ENCODE assay signal across 9 cellular contexts in genomic region chr18:47932170-47932569, GRCh38. TPM values are rescaled to one million over a fixed set of nuclear protein-coding genes. Genes with fewer than 3 reads are reported as not detected.
DNase-seq lines count a peak whose midpoint lies in the region; ATAC-seq, FAIRE-seq and TF ChIP-seq lines count a peak whose summit lies in the region.
"Had no signal": no experiment of that assay in that cellular context is flagged by ENCODE, and none has a peak within 500 bp of the region (broad histone marks: within the 10 kb centered on the region; RNA-seq: fewer than 3 reads in every experiment).

No MANE protein-coding gene starts in this region.

- no peak for TF ChIP-seq RAD21 in K562 (CRISPR knock-in tag; conservative IDR thresholded peaks at IDR 0.05 in 1 of 2, IDR thresholded peaks at IDR 0.05 in 1 of 2)

- H3K27me3 ChIP-seq in HUES64 (ENCODE audit: insufficient read depth, low read length) (no peaks in the 10 kb centered on the region), K562 (ENCODE audit: control insufficient read depth in 2 of 2, insufficient read depth in 2 of 2, low read length in 2 of 2) (no peaks in the 10 kb centered on the region)
- H3K27me3 ChIP-seq: esophagus squamous epithelium had no signal

- whole genome bisulfite sequencing in HUES64 = 89% methylated on average over 9 of the region's 9 CpGs
- WGBS in K562 (ENCODE audit: insufficient coverage, low coverage, missing lambda C conversion rate) = 70% methylated on average over 9 of the region's 9 CpGs

- in situ Hi-C loops in K562 (cut with MboI) = no loop called here

- peak overlapping the region; percentile 100; the same call in 1 of the 2 replicates for H3K27ac ChIP-seq in HUES64 (ENCODE audit: low read depth, low read length)
- peak overlapping the region; percentile 91 for H3K27ac ChIP-seq in K562 (ENCODE audit: extremely low read depth, low read depth, low read length)

- ATAC-seq in K562 (no peak), natural killer cell (no peak), GM21825 (IDR thresholded peaks at IDR 0.05; ENCODE audit: unreplicated experiment) (no peak), HG03520 (IDR thresholded peaks at IDR 0.05; ENCODE audit: unreplicated experiment) (no peak), HG02588 (IDR thresholded peaks at IDR 0.05; ENCODE audit: unreplicated experiment) (no peak)

- peak overlapping the region; percentile 80 for H3K4me3 Mint-ChIP-seq in natural killer cell

- DNase-seq in CD1c-positive myeloid dendritic cell (ENCODE audit: extremely low spot score) = peak; percentile 41
- DNase-seq in K562 (ENCODE audit: extremely low read depth in 1 of 4, low spot score in 3 of 4) = no peak
- no peak for DNase-seq in natural killer cell
- no peak for DNase-seq in H54 (ENCODE audit: insufficient read length, low spot score)
- DNase-seq: esophagus squamous epithelium had no signal

- peaks cover 0 to 3% of the 10 kb centered on the region in 2 donors for H3K27me3 Mint-ChIP-seq in natural killer cell (ENCODE audit: low read depth in 2 of 2)

- H3K27ac Mint-ChIP-seq in natural killer cell = peak overlapping the region; percentile 76 to 94

- no TSS peak for BruUV-seq in K562 (replicated peaks; lab: Mats Ljungman, UMichigan)

- TF ChIP-seq CTCF in K562 (IDR thresholded peaks at IDR 0.05 in 2 of 3, conservative IDR thresholded peaks at IDR 0.05 in 1 of 3; ENCODE audit: insufficient read depth in 2 of 3, low read depth in 1 of 3, low read length in 3 of 3) (no peak), natural killer cell (IDR thresholded peaks at IDR 0.05) (no peak)

- H3K79me2 ChIP-seq in K562 (ENCODE audit: control insufficient read depth, insufficient read depth, low read length) = peaks cover 29% of the 10 kb centered on the region

- FAIRE-seq in K562 (lab: Jason Lieb, UNC) = no peak
- no peak for FAIRE-seq in H54 (lab: Jason Lieb, UNC)

- H3K9ac ChIP-seq in HUES64 (ENCODE audit: low read depth, low read length) (peak overlapping the region; percentile 96), K562 (ENCODE audit: insufficient read depth in 1 of 2, low read depth in 2 of 2, low read length in 2 of 2) (peak overlapping the region in 1 of 2 experiments; percentile 76; a peak in 3 of 4 replicates)

- peak overlapping the region; percentile 78 for H3K4me2 ChIP-seq in K562 (ENCODE audit: insufficient read depth, low read length)

- H3K36me3 ChIP-seq in HUES64 (ENCODE audit: insufficient read depth, low read length) = no peaks in the 10 kb centered on the region
- no peaks in the 10 kb centered on the region; the same call in 2 of the 3 replicates for H3K36me3 ChIP-seq in K562 (ENCODE audit: control insufficient read depth, insufficient read depth, low read length)
- H3K36me3 ChIP-seq: esophagus squamous epithelium had no signal

- TF ChIP-seq POLR2A in K562 (conservative IDR thresholded peaks at IDR 0.05) = no peak
- no peak for TF ChIP-seq POLR2A in H54 (IDR thresholded peaks at IDR 0.05; ENCODE audit: low read depth, low read length)

- peak overlapping the region; percentile 94 for H3K4me3 ChIP-seq in HUES64 (ENCODE audit: low read length)
- 0 out of 2 replicates have a peak overlapping the region, but pooled peaks have one; percentile 92 for H3K4me3 ChIP-seq in K562

- no peaks in the 10 kb centered on the region for H3K9me3 ChIP-seq in HUES64 (ENCODE audit: insufficient read depth, low read depth, low read length)
- no peaks in the 10 kb centered on the region for H3K9me3 ChIP-seq in K562 (replicated peaks; ENCODE audit: control insufficient read depth, insufficient read depth, low read depth, low read length)
- H3K9me3 ChIP-seq: esophagus squamous epithelium had no signal

- CTCF ChIA-PET in K562 (lab: Yijun Ruan, JAX; ENCODE audit: low intra/inter-chr PET ratio) = interaction anchor here (0.7 to 2.2 kb wide), 3 partner anchors 65 to 92 kb away, joined by 3 to 7 read pairs (median 4); no protein-coding TSS in a partner anchor

- peaks cover 33 to 36% of the 10 kb centered on the region in 2 donors for H3K4me1 Mint-ChIP-seq in natural killer cell

- POLR2A ChIA-PET in K562 (lab: Yijun Ruan, JAX) = no interaction called here

- H3K36me3 Mint-ChIP-seq in natural killer cell = no peaks in the 10 kb centered on the region

- H4K20me1 ChIP-seq in K562 (replicated peaks; ENCODE audit: control insufficient read depth, insufficient read depth, low read length) = no peaks in the 10 kb centered on the region

- H2AFZ ChIP-seq in K562 (ENCODE audit: low read depth, low read length) = peak overlapping the region; percentile 91

- TF ChIP-seq EP300 in K562 (IDR thresholded peaks at IDR 0.05; ENCODE audit: low read length) = no peak

- no peaks in the 10 kb centered on the region for H3K9me1 ChIP-seq in K562 (ENCODE audit: control insufficient read depth, insufficient read depth, low read length)

- peaks cover 26% of the 10 kb centered on the region for H3K4me1 ChIP-seq in HUES64 (ENCODE audit: insufficient read depth, low read length)
- peaks cover 11% of the 10 kb centered on the region in 2 experiments for H3K4me1 ChIP-seq in K562 (replicated peaks in 1 of 2; ENCODE audit: control insufficient read depth in 2 of 2, insufficient read depth in 2 of 2, low read length in 2 of 2)

- H3K9me3 Mint-ChIP-seq in natural killer cell = no peaks in the 10 kb centered on the region

- intact Hi-C loops in K562 (cut with micrococcal nuclease) (loop anchor here (1.0 to 5.0 kb wide), 4 partner anchors 35 to 160 kb away; no protein-coding TSS in a partner anchor), natural killer cell (cut with micrococcal nuclease) (no loop called here)

TF ChIP-seq in K562, 482 proteins besides CTCF, POLR2A, EP300 and RAD21 (continues in another document):
- no peak for TF ChIP-seq ZNF699 (CRISPR knock-in tag; IDR thresholded peaks at IDR 0.05; ENCODE audit: insufficient replicate concordance)
- no peak for TF ChIP-seq PRDM10 (IDR thresholded peaks at IDR 0.05; ENCODE audit: partially characterized antibody)
- no peak for TF ChIP-seq SMARCA5 (IDR thresholded peaks at IDR 0.05)
- TF ChIP-seq HDGF (IDR thresholded peaks at IDR 0.05) = no peak
- TF ChIP-seq RUNX1 (IDR thresholded peaks at IDR 0.05; ENCODE audit: low read depth) = no peak

RNA-seq across cellular contexts. Expression of gene SMAD2, which starts 1.7 kb away (rescaled TPM):
- 58.8 TPM for polyA plus RNA-seq in HUES64 (2013, experiment 1 of 2)
- 46.3 TPM for polyA plus RNA-seq in HUES64 (2013, experiment 2 of 2)
- total RNA-seq in K562 (2011; cell fraction: chromatin; rRNA removed; ENCODE audit: low replicate concordance) = 38.9 and 78.1 TPM in 2 replicates
- 12.2 and 14.9 TPM in 2 replicates for total RNA-seq in K562 (2011; cell fraction: nucleolus; rRNA removed)
- 20.8 and 37.4 TPM in 2 replicates for total RNA-seq in K562 (2011; cell fraction: nucleoplasm; rRNA removed)
- total RNA-seq in K562 (2014; rRNA removed) (23.7 and 24.8 TPM in 2 replicates), K562 (2014; rRNA removed; fragmentation: Illumina TruSeq; extraction: Trizol) (49.4 and 52.6 TPM in 2 replicates), K562 (2015; rRNA removed; fragmentation: Illumina TruSeq; extraction: Trizol) (43.7 and 45.1 TPM in 2 replicates), K562 (2021) (45.1 and 49.6 TPM in 2 replicates), natural killer cell (100 to 1,000 TPM; 138 to 160 (median 148) TPM)
- polyA plus RNA-seq in K562 (2011; rRNA removed) (41.4 and 47.7 TPM in 2 replicates), K562 (2014; fragmentation: Illumina TruSeq; extraction: Trizol) (31.7 and 33.7 TPM in 2 replicates), K562 (2014; fragmentation: Nextera tagmentation; extraction: Ambion mirVana) (10 to 100 TPM in 1 of 2 experiments, 1 to 10 TPM in 1; 9.2 to 16.7 TPM), K562 (2014; rRNA removed) (19.3 and 22.3 TPM in 2 replicates)
- 16.2 and 29.4 TPM in 2 replicates for polyA plus RNA-seq in K562 (2011; cell fraction: cytosol; rRNA removed)
- 33.2 and 68.9 TPM in 2 replicates for polyA plus RNA-seq in K562 (2011; cell fraction: nucleus; rRNA removed)
- 26.5 and 30.2 TPM in 2 replicates for polyA plus RNA-seq in K562 (2012)
- 119 and 154 TPM in 2 replicates for polyA minus RNA-seq in K562 (2011; rRNA and poly(A)+ RNA removed)
- polyA minus RNA-seq in K562 (2011; cell fraction: cytosol; rRNA and poly(A)+ RNA removed) = 34.2 and 39.7 TPM in 2 replicates
- 16.4 and 43.1 TPM in 2 replicates for polyA minus RNA-seq in K562 (2011; cell fraction: nucleus; rRNA and poly(A)+ RNA removed)
